ENCODE assay signal across 9 cellular contexts in genomic region chr12:14771651-14772137, GRCh38. TPM values are rescaled to one million over a fixed set of nuclear protein-coding genes. Genes with fewer than 3 reads are reported as not detected.
A peak's percentile ranks its signal among the peaks of the same experiment; 100 is the strongest.
DNase-seq lines count a peak whose midpoint lies in the region; ATAC-seq lines count a peak whose summit lies in the region.
"Had no signal": no experiment of that assay in that cellular context is flagged by ENCODE, and none has a peak within 500 bp of the region (broad histone marks: within the 10 kb centered on the region; RNA-seq: fewer than 3 reads in every experiment).

No MANE protein-coding gene starts in this region.

- H3K4me1 Mint-ChIP-seq in T-helper 2 cell treated with Interferon-gamma antibody and Interleukin-4, amounts not matched to agents 5 μg/mL and 100 μg/mL, for 36 hours (ENCODE audit: low read depth) = peaks cover 45% of the 10 kb centered on the region

- H3K27ac ChIP-seq in effector memory CD4-positive, alpha-beta T cell (ENCODE audit: insufficient read depth, low read length, poor library complexity, severe bottlenecking) = peak overlapping the region; percentile 98

- H3K36me3 Mint-ChIP-seq in T-helper 2 cell treated with Interferon-gamma antibody and Interleukin-4, amounts not matched to agents 5 μg/mL and 100 μg/mL, for 36 hours (ENCODE audit: low read depth) = peaks cover 38% of the 10 kb centered on the region

- H3K36me3 ChIP-seq in effector memory CD4-positive, alpha-beta T cell (ENCODE audit: control insufficient read depth, insufficient read depth, low read length) = no peaks in the 10 kb centered on the region

- H3K27me3 ChIP-seq in effector memory CD4-positive, alpha-beta T cell (replicated peaks; ENCODE audit: control insufficient read depth, insufficient read depth, low read length, poor library complexity, severe bottlenecking) = no peaks in the 10 kb centered on the region

- H3K9me3 Mint-ChIP-seq in T-helper 2 cell treated with Interferon-gamma antibody and Interleukin-4, amounts not matched to agents 5 μg/mL and 100 μg/mL, for 36 hours = peaks cover 9% of the 10 kb centered on the region

- no peak for ATAC-seq in left lobe of liver

- H3K4me3 ChIP-seq in effector memory CD4-positive, alpha-beta T cell (ENCODE audit: insufficient read depth, low read depth, low read length, poor library complexity, severe bottlenecking) = peak overlapping the region; percentile 82

- H3K4me3 Mint-ChIP-seq in T-helper 2 cell treated with Interferon-gamma antibody and Interleukin-4, amounts not matched to agents 5 μg/mL and 100 μg/mL, for 36 hours = peak overlapping the region; percentile 96

- H3K9me3 ChIP-seq in effector memory CD4-positive, alpha-beta T cell (ENCODE audit: control insufficient read depth, low read length) = no peaks in the 10 kb centered on the region

- peak overlapping the region; percentile 98 for H3K27ac Mint-ChIP-seq in T-helper 2 cell treated with Interferon-gamma antibody and Interleukin-4, amounts not matched to agents 5 μg/mL and 100 μg/mL, for 36 hours

- DNase-seq in NCI-H510A treated with DMSO at 0.1 percent for 48 hours (lab: John Stamatoyannopoulos, UW) = peak; percentile 7
- DNase-seq in NCI-H510A (lab: John Stamatoyannopoulos, UW) = no peak
- DNase-seq in T-helper 2 cell treated with Interferon-gamma antibody and Interleukin-4, amounts not matched to agents 5 μg/mL and 100 μg/mL, for 36 hours (ENCODE audit: low spot score) = no peak
- peak in 2 of 3 donors; percentile 24 to 29 for DNase-seq in effector memory CD4-positive, alpha-beta T cell
- DNase-seq in renal cortical epithelial cell (ENCODE audit: low read depth) = peak; percentile 13
- DNase-seq in NCI-H345 (lab: John Stamatoyannopoulos, UW) = no peak
- no peak for DNase-seq in pons (ENCODE audit: low spot score)
- no peak for DNase-seq in left lobe of liver (ENCODE audit: low spot score)

- no peaks in the 10 kb centered on the region for H3K27me3 Mint-ChIP-seq in T-helper 2 cell treated with Interferon-gamma antibody and Interleukin-4, amounts not matched to agents 5 μg/mL and 100 μg/mL, for 36 hours (ENCODE audit: low read depth)

- H3K4me1 ChIP-seq in effector memory CD4-positive, alpha-beta T cell (ENCODE audit: control insufficient read depth, insufficient read depth, low read length, poor library complexity, severe bottlenecking) = peaks cover 8% of the 10 kb centered on the region

RNA-seq across cellular contexts. Expression of gene WBP11, which starts 31.6 kb away (rescaled TPM):
- total RNA-seq in renal cortical epithelial cell (5.4 and 23.4 TPM in 2 replicates), left lobe of liver (15.9 TPM)

RNA-seq across cellular contexts. Expression of gene C12orf60, which starts 31.8 kb away (rescaled TPM):
- 1.2 and 2.3 TPM in 2 replicates for total RNA-seq in renal cortical epithelial cell
- total RNA-seq in left lobe of liver = 0.33 TPM

RNA-seq across cellular contexts. Expression of gene SMCO3, which starts 42.3 kb away (rescaled TPM):
- 1.0 TPM in 1 of 2 replicates, not detected in the other for total RNA-seq in renal cortical epithelial cell
- total RNA-seq in left lobe of liver = 0.53 TPM
- total RNA-seq: activated CD8-positive, alpha-beta memory T cell treated with anti-CD3 and anti-CD28 coated beads for 36 hours had no signal

Comparison
In these comparisons a context has a peak if more than half of its experiments do, and no peak if none do; other contexts are left out.
1. DNase-seq: peak in NCI-H510A treated with DMSO at 0.1 percent for 48 hours (single experiment), effector memory CD4-positive, alpha-beta T cell (2 of 3) and renal cortical epithelial cell (single experiment); none in NCI-H510A (single experiment), T-helper 2 cell treated with Interferon-gamma antibody and Interleukin-4, amounts not matched to agents 5 μg/mL and 100 μg/mL, for 36 hours (single experiment), NCI-H345 (single experiment), pons (single experiment) and left lobe of liver (single experiment).